Comparison of ENCODE assay signal across 8 cellular contexts in genomic region chr3:128054363-128054762, GRCh38. TPM values are rescaled to one million over a fixed set of nuclear protein-coding genes. Genes with fewer than 3 reads are reported as not detected.
DNase-seq lines count a peak whose midpoint lies in the region; ATAC-seq, FAIRE-seq and TF ChIP-seq lines count a peak whose summit lies in the region.

No MANE protein-coding gene starts in this region.

- BruUV-seq in HepG2 (replicated peaks; lab: Mats Ljungman, UMichigan) = no TSS peak

- peaks cover 24% of the 10 kb centered on the region for H4K20me1 ChIP-seq in HepG2 (ENCODE audit: insufficient read depth, low read length)

- no peak for DNase-seq in stimulated activated naive CD8-positive, alpha-beta T cell treated with anti-CD3 and anti-CD28 coated beads, Interleukin-15, Interleukin-2, amounts not matched to agents 100 U/mL and 50 U/mL, for 24 hours
- peak; percentile 32 for DNase-seq in amniotic epithelial cell (ENCODE audit: low read depth)
- no peak for DNase-seq in HepG2 (ENCODE audit: low spot score)
- DNase-seq in vagina (ENCODE audit: extremely low spot score in 2 of 2) = no peak
- no peak for DNase-seq in SIG-M5 treated with dmso at 0.1 percent for 504 hours (lab: John Stamatoyannopoulos, UW; ENCODE audit: unreplicated experiment)
- no peak for DNase-seq in activated CD4-positive, CD25-positive, alpha-beta regulatory T cell treated with anti-CD3 and anti-CD28 coated beads, Interleukin-2, amount 50 U/mL, for 72 hours

- FAIRE-seq in HepG2 (lab: Jason Lieb, UNC) = peak; percentile 36

- peak overlapping the region; percentile 99 for H3K9ac ChIP-seq in HepG2 (ENCODE audit: insufficient read depth, low read depth, low read length)

- in situ Hi-C loops in HepG2 (cut with HindIII; ENCODE audit: extremely low pct_ligation_motif_present, low pct_unique_long_range_greater_than_20kb) = no loop called here

- H3K27ac ChIP-seq in HepG2 (ENCODE audit: extremely low read length, insufficient read depth, low read length) = no peak overlapping the region
- peak overlapping the region; percentile 90 for H3K27ac ChIP-seq in vagina

- H3K36me3 ChIP-seq in HepG2 (replicated peaks in 1 of 2; ENCODE audit: control insufficient read depth in 1 of 2, insufficient read depth in 2 of 2, low read length in 2 of 2) (peaks cover 11 to 42% of the 10 kb centered on the region in 2 experiments), vagina (peaks cover 0 to 29% of the 10 kb centered on the region in 2 donors)

- no peaks in the 10 kb centered on the region for H3K9me3 Mint-ChIP-seq in stimulated activated naive CD8-positive, alpha-beta T cell treated with anti-CD3 and anti-CD28 coated beads, Interleukin-15, Interleukin-2, amounts not matched to agents 100 ng/mL and 50 ng/mL, for 24 hours

- peaks cover 58% of the 10 kb centered on the region for H3K36me3 Mint-ChIP-seq in stimulated activated naive CD8-positive, alpha-beta T cell treated with anti-CD3 and anti-CD28 coated beads, Interleukin-15, Interleukin-2, amounts not matched to agents 100 ng/mL and 50 ng/mL, for 24 hours (ENCODE audit: low read depth)

- peaks cover 41% of the 10 kb centered on the region for H3K4me1 Mint-ChIP-seq in stimulated activated naive CD8-positive, alpha-beta T cell treated with anti-CD3 and anti-CD28 coated beads, Interleukin-15, Interleukin-2, amounts not matched to agents 100 ng/mL and 50 ng/mL, for 24 hours (ENCODE audit: low read depth)

- H3K4me3 ChIP-seq in HepG2 (replicated peaks in 1 of 3; ENCODE audit: insufficient read depth in 1 of 3, low read depth in 2 of 3, low read length in 3 of 3) (peak overlapping the region; percentile 94 to 100 (median 98); a peak in 5 of 6 replicates), vagina (peak overlapping the region; percentile 97 to 99)

- H3K27me3 ChIP-seq in HepG2 (ENCODE audit: control insufficient read depth in 1 of 2, insufficient read depth in 2 of 2, low read length in 2 of 2) (peaks cover 0 to 5% of the 10 kb centered on the region in 2 experiments; a peak in 1 of 5 replicates), vagina (no peaks in the 10 kb centered on the region)

- TF ChIP-seq RAD21 in HepG2 (CRISPR knock-in tag; IDR thresholded peaks at IDR 0.05) = no peak

- H3K4me3 Mint-ChIP-seq in stimulated activated naive CD8-positive, alpha-beta T cell treated with anti-CD3 and anti-CD28 coated beads, Interleukin-15, Interleukin-2, amounts not matched to agents 100 ng/mL and 50 ng/mL, for 24 hours = peak overlapping the region; percentile 98

- H3K9me3 ChIP-seq in HepG2 (ENCODE audit: low read length) (no peaks in the 10 kb centered on the region), vagina (no peaks in the 10 kb centered on the region)

- ATAC-seq in stimulated activated naive CD8-positive, alpha-beta T cell treated with anti-CD3 and anti-CD28 coated beads, Interleukin-15, Interleukin-2, amounts not matched to agents 100 U/mL and 50 U/mL, for 24 hours = no peak
- ATAC-seq in HepG2 (0 out of 3 replicates have a peak, but pooled peaks have one; percentile 10), GM18502 (IDR thresholded peaks at IDR 0.05; ENCODE audit: poor library complexity, unreplicated experiment) (no peak)

- no peak overlapping the region for H2AFZ ChIP-seq in HepG2 (ENCODE audit: low read length)

- H3K4me2 ChIP-seq in HepG2 (ENCODE audit: low read depth, low read length) = peak overlapping the region; percentile 88

- peaks cover 57% of the 10 kb centered on the region for H3K79me2 ChIP-seq in HepG2 (ENCODE audit: insufficient read depth, low read length)

- intact Hi-C loops in HepG2 (cut with micrococcal nuclease; ENCODE audit: unreplicated experiment) (no loop called here), vagina (cut with DNase I) (no loop called here)

- POLR2A ChIA-PET in HepG2 (lab: Yijun Ruan, JAX) = no interaction called here

- CTCF ChIA-PET in HepG2 (lab: Yijun Ruan, JAX; ENCODE audit: low intra/inter-chr PET ratio, low total read pairs) = no interaction called here

- no peak for TF ChIP-seq EP300 in HepG2 (IDR thresholded peaks at IDR 0.05; ENCODE audit: low read depth in 2 of 2, low read length in 2 of 2)
- no peak for TF ChIP-seq EP300 in HepG2 (CRISPR knock-in tag; IDR thresholded peaks at IDR 0.05; ENCODE audit: borderline replicate concordance)

- no peaks in the 10 kb centered on the region for H3K27me3 Mint-ChIP-seq in stimulated activated naive CD8-positive, alpha-beta T cell treated with anti-CD3 and anti-CD28 coated beads, Interleukin-15, Interleukin-2, amounts not matched to agents 100 ng/mL and 50 ng/mL, for 24 hours

- H3K27ac Mint-ChIP-seq in stimulated activated naive CD8-positive, alpha-beta T cell treated with anti-CD3 and anti-CD28 coated beads, Interleukin-15, Interleukin-2, amounts not matched to agents 100 ng/mL and 50 ng/mL, for 24 hours = peak overlapping the region; percentile 80

- peaks cover 37% of the 10 kb centered on the region for H3K4me1 ChIP-seq in HepG2 (ENCODE audit: insufficient read depth, low read length)
- H3K4me1 ChIP-seq in vagina = peaks cover 44% of the 10 kb centered on the region

- TF ChIP-seq CTCF in HepG2 (CRISPR knock-in tag; IDR thresholded peaks at IDR 0.05) (no peak), vagina (IDR thresholded peaks at IDR 0.05) (no peak)

- WGBS in HepG2 (ENCODE audit: low lambda C conversion rate) = 84% methylated on average over 2 of the region's 3 CpGs

- TF ChIP-seq POLR2A in HepG2 (IDR thresholded peaks at IDR 0.05; ENCODE audit: insufficient read depth in 1 of 2, low read depth in 2 of 2, low read length in 2 of 2) = peak in 1 of 2 experiments; percentile 35; a peak in 1 of 4 replicates
- no peak for TF ChIP-seq POLR2A in vagina (IDR thresholded peaks at IDR 0.05)

TF ChIP-seq in HepG2, 621 proteins besides CTCF, POLR2A, EP300 and RAD21:
- TF ChIP-seq MAFF (IDR thresholded peaks at IDR 0.05; ENCODE audit: low read depth, low read length) (peak; percentile 88), MAFK (conservative IDR thresholded peaks at IDR 0.05 in 1 of 2, IDR thresholded peaks at IDR 0.05 in 1 of 2; ENCODE audit: low read length in 2 of 2) (peak; percentile 86 to 90), ZNF598 (CRISPR knock-in tag; IDR thresholded peaks at IDR 0.05; ENCODE audit: borderline replicate concordance) (no peak)

RNA-seq across cellular contexts. Expression of gene SEC61A1, which starts 2.1 kb away (rescaled TPM):
- total RNA-seq in HepG2 (2016; rRNA removed; fragmentation: Illumina TruSeq; extraction: Trizol) = 128 and 203 TPM in 2 replicates
- 23.2 and 24.0 TPM in 2 replicates for total RNA-seq in HepG2 (2016; cell fraction: cytosol; rRNA removed; fragmentation: Illumina TruSeq; extraction: Trizol; ENCODE audit: low read depth)
- total RNA-seq in HepG2 (2016; cell fraction: insoluble cytoplasmic fraction; rRNA removed; fragmentation: Illumina TruSeq; extraction: Trizol) = 113 and 205 TPM in 2 replicates
- total RNA-seq in HepG2 (2016; cell fraction: membrane; rRNA removed; fragmentation: Illumina TruSeq; extraction: Trizol) = 77.7 and 81.8 TPM in 2 replicates
- total RNA-seq in HepG2 (2016; cell fraction: nucleus; rRNA removed; fragmentation: Illumina TruSeq; extraction: Trizol) = 217 and 248 TPM in 2 replicates
- polyA plus RNA-seq in HepG2 (2011; rRNA removed) = 170 and 173 TPM in 2 replicates
- polyA plus RNA-seq in HepG2 (2011; cell fraction: cytosol; rRNA removed) = 169 and 191 TPM in 2 replicates
- 153 and 160 TPM in 2 replicates for polyA plus RNA-seq in HepG2 (2011; cell fraction: nucleus; rRNA removed)
- polyA plus RNA-seq in HepG2 (2012) = 121 and 145 TPM in 2 replicates
- 19.7 and 20.8 TPM in 2 replicates for polyA plus RNA-seq in HepG2 (2016; cell fraction: cytosol; fragmentation: Illumina TruSeq; extraction: Trizol; ENCODE audit: low read depth)
- polyA plus RNA-seq in HepG2 (2016; cell fraction: insoluble cytoplasmic fraction; fragmentation: Illumina TruSeq; extraction: Trizol; ENCODE audit: low read depth) = 101 and 109 TPM in 2 replicates
- polyA plus RNA-seq in HepG2 (2016; cell fraction: membrane; fragmentation: Illumina TruSeq; extraction: Trizol; ENCODE audit: low read depth) = 42.6 and 47.4 TPM in 2 replicates
- 314 and 317 TPM in 2 replicates for polyA plus RNA-seq in HepG2 (2016; cell fraction: nucleus; fragmentation: Illumina TruSeq; extraction: Trizol; ENCODE audit: insufficient read depth, low read depth)
- 520 and 651 TPM in 2 replicates for polyA minus RNA-seq in HepG2 (2011; rRNA and poly(A)+ RNA removed; ENCODE audit: low replicate concordance)
- polyA minus RNA-seq in HepG2 (2011; cell fraction: cytosol; rRNA and poly(A)+ RNA removed) = 181 and 199 TPM in 2 replicates
- polyA minus RNA-seq in HepG2 (2011; cell fraction: nucleus; rRNA and poly(A)+ RNA removed) = 116 and 132 TPM in 2 replicates
- 92.8 TPM for total RNA-seq in vagina
